Comparison of ENCODE assay signal across 7 cellular contexts in the genomic region with DNA sequence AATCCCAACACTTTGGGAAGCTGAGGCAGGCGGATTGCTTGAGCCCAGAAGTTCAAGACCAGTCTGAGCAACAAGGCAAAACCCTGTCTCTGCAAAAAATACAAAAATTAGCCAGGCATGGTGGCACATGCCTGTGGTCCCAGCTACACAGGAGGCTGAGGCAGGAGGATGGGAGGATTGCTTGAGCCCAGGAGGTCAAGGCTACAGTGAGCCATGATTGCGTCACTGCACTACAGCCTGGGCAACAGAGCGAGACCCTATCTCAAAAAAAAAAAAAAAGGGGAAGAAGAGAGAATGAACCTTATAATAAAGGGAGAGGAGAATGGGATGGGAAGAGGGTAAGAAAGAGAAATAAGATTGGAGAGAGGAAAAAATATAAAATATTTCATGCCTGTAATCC. TPM values are rescaled to one million over a fixed set of nuclear protein-coding genes. Genes with fewer than 3 reads are reported as not detected.
DNase-seq lines count a peak whose midpoint lies in the region; ATAC-seq, FAIRE-seq and TF ChIP-seq lines count a peak whose summit lies in the region.
"Not testable (repeated sequence)": the region's sequence is repeated elsewhere in the genome, so short reads cannot be mapped to it uniquely, and the experiment has no call there.

No MANE protein-coding gene starts in this region.

- not testable (repeated sequence) for H3K9me1 ChIP-seq in K562 (ENCODE audit: control insufficient read depth, insufficient read depth, low read length)

- not testable (repeated sequence) for H2AFZ ChIP-seq in K562 (ENCODE audit: low read depth, low read length)

- H3K9me3 Mint-ChIP-seq in activated CD8-positive, alpha-beta T cell treated with anti-CD3 and anti-CD28 coated beads, Interleukin-2, amount 10 ng/mL, durations not matched to agents 7 days and 5 days (ENCODE audit: insufficient read depth); stimulated activated effector memory CD8-positive, alpha-beta T cell treated with anti-CD3 and anti-CD28 coated beads, Interleukin-12 subunit alpha, Interleukin-12 subunit beta, amount 100 ng/mL, for 72 hours: not testable (repeated sequence)

- H3K9ac ChIP-seq in BLaER1; K562 (ENCODE audit: insufficient read depth in 1 of 2, low read depth in 2 of 2, low read length in 2 of 2); muscle layer of colon (ENCODE audit: low read length): not testable (repeated sequence)

- in situ Hi-C loops in K562 (cut with MboI), result not testable (repeated sequence)

- H3K4me2 ChIP-seq in BLaER1, result peak overlapping the region; percentile 5
- not testable (repeated sequence) for H3K4me2 ChIP-seq in K562 (ENCODE audit: insufficient read depth, low read length)

- H3K36me3 ChIP-seq in BLaER1 (peaks cover 100% of the 10 kb centered on the region), HEK293 (ENCODE audit: control insufficient read depth in 2 of 2, insufficient read depth in 1 of 2, low read length in 2 of 2) (peaks cover 0 to 82% of the 10 kb centered on the region in 2 experiments; a peak in 1 of 3 replicates), K562 (ENCODE audit: control insufficient read depth, insufficient read depth, low read length) (peaks cover 86% of the 10 kb centered on the region; the same call in 2 of the 3 replicates), muscle layer of colon (ENCODE audit: insufficient read depth, low read length) (peaks cover 52% of the 10 kb centered on the region)

- not testable (repeated sequence) for H3K27me3 ChIP-seq in BLaER1; K562 (ENCODE audit: control insufficient read depth in 2 of 2, insufficient read depth in 2 of 2, low read length in 2 of 2); dorsolateral prefrontal cortex; muscle layer of colon (ENCODE audit: control insufficient read depth in 1 of 2, insufficient read depth in 2 of 2, low read length in 2 of 2)

- H4K20me1 ChIP-seq in BLaER1, result peaks cover 100% of the 10 kb centered on the region
- H4K20me1 ChIP-seq in K562 (replicated peaks; ENCODE audit: control insufficient read depth, insufficient read depth, low read length), result not testable (repeated sequence)

- TF ChIP-seq CTCF in HEK293 (tag by site-specific recombination; IDR thresholded peaks at IDR 0.05); K562 (IDR thresholded peaks at IDR 0.05 in 2 of 3, conservative IDR thresholded peaks at IDR 0.05 in 1 of 3; ENCODE audit: insufficient read depth in 2 of 3, low read depth in 1 of 3, low read length in 3 of 3); dorsolateral prefrontal cortex (IDR thresholded peaks at IDR 0.05 in 54 of 56, conservative IDR thresholded peaks at IDR 0.05 in 2 of 56; ENCODE audit: low read depth in 1 of 56, partially characterized antibody in 56 of 56): not testable (repeated sequence)

- H3K9me3 ChIP-seq in BLaER1; HEK293 (ENCODE audit: control insufficient read depth, insufficient read depth, low read depth, low read length); K562 (replicated peaks; ENCODE audit: control insufficient read depth, insufficient read depth, low read depth, low read length); muscle layer of colon (ENCODE audit: low read length): not testable (repeated sequence)

- H3K79me2 ChIP-seq in K562 (ENCODE audit: control insufficient read depth, insufficient read depth, low read length), result not testable (repeated sequence)

- not testable (repeated sequence) for ATAC-seq in activated CD8-positive, alpha-beta T cell treated with anti-CD3 and anti-CD28 coated beads, Interleukin-2, amount 10 ng/mL, durations not matched to agents 7 days and 5 days; K562; stimulated activated effector memory CD8-positive, alpha-beta T cell treated with anti-CD3 and anti-CD28 coated beads, Interleukin-12 subunit alpha, Interleukin-12 subunit beta, amount 100 ng/mL, for 72 hours

- H3K4me3 ChIP-seq in BLaER1; HEK293 (ENCODE audit: low read depth, low read length); K562; dorsolateral prefrontal cortex; muscle layer of colon (ENCODE audit: low read depth in 1 of 2, low read length in 2 of 2): not testable (repeated sequence)

- CTCF ChIA-PET in HEK293 (lab: Yijun Ruan, JAX), result interaction anchor here (0.6 to 1.1 kb wide), 5 partner anchors 23 to 186 kb away, joined by 3 to 4 read pairs (median 3); no protein-coding TSS in a partner anchor
- CTCF ChIA-PET in activated CD8-positive, alpha-beta T cell treated with anti-CD3 and anti-CD28 coated beads, Interleukin-2, amount 10 ng/mL, durations not matched to agents 7 days and 5 days (lab: Charles Lee), result interaction anchor here (1.3 kb wide), 1 partner anchor 12 kb away, joined by 4 read pairs; no protein-coding TSS in a partner anchor
- CTCF ChIA-PET in K562 (lab: Yijun Ruan, JAX; ENCODE audit: low intra/inter-chr PET ratio), result not testable (repeated sequence)

- intact Hi-C loops in K562 (cut with micrococcal nuclease); dorsolateral prefrontal cortex (cut with DNase I): not testable (repeated sequence)

- peaks cover 11% of the 10 kb centered on the region for H3K36me3 Mint-ChIP-seq in activated CD8-positive, alpha-beta T cell treated with anti-CD3 and anti-CD28 coated beads, Interleukin-2, amount 10 ng/mL, durations not matched to agents 7 days and 5 days (ENCODE audit: low read depth)
- H3K36me3 Mint-ChIP-seq in stimulated activated effector memory CD8-positive, alpha-beta T cell treated with anti-CD3 and anti-CD28 coated beads, Interleukin-12 subunit alpha, Interleukin-12 subunit beta, amount 100 ng/mL, for 72 hours, result peaks cover 74% of the 10 kb centered on the region

- POLR2A ChIA-PET in HEK293 (lab: Yijun Ruan, JAX); activated CD8-positive, alpha-beta T cell treated with anti-CD3 and anti-CD28 coated beads, Interleukin-2, amount 10 ng/mL, durations not matched to agents 7 days and 5 days (lab: Charles Lee): not testable (repeated sequence)
- POLR2A ChIA-PET in K562 (lab: Yijun Ruan, JAX), result interaction anchor here (1.2 kb wide), 1 partner anchor 10 kb away, joined by 4 read pairs; no protein-coding TSS in a partner anchor

- H3K4me1 ChIP-seq in BLaER1 (peaks cover 100% of the 10 kb centered on the region), muscle layer of colon (ENCODE audit: insufficient read depth, low read length) (peaks cover 31% of the 10 kb centered on the region)
- not testable (repeated sequence) for H3K4me1 ChIP-seq in HEK293 (ENCODE audit: control insufficient read depth, insufficient read depth, low read length); K562 (replicated peaks in 1 of 2; ENCODE audit: control insufficient read depth in 2 of 2, insufficient read depth in 2 of 2, low read length in 2 of 2)

- not testable (repeated sequence) for TF ChIP-seq POLR2A in K562 (conservative IDR thresholded peaks at IDR 0.05)

- DNase-seq in activated CD8-positive, alpha-beta T cell treated with anti-CD3 and anti-CD28 coated beads, Interleukin-2, amount 10 ng/mL, durations not matched to agents 7 days and 5 days; K562 (ENCODE audit: extremely low read depth in 1 of 4, low spot score in 3 of 4); dorsolateral prefrontal cortex; stimulated activated effector memory CD8-positive, alpha-beta T cell treated with anti-CD3 and anti-CD28 coated beads, Interleukin-12 subunit alpha, Interleukin-12 subunit beta, amount 100 ng/mL, for 72 hours (ENCODE audit: low spot score in 2 of 2): not testable (repeated sequence)

- H3K27ac ChIP-seq in BLaER1 (peak overlapping the region; percentile 5; the same call in 1 of the 2 replicates), dorsolateral prefrontal cortex (peak overlapping the region in 50 of 59 donors; percentile 32 to 94 (median 80)), muscle layer of colon (ENCODE audit: low read depth, low read length) (peak overlapping the region; percentile 13)
- not testable (repeated sequence) for H3K27ac ChIP-seq in HEK293 (ENCODE audit: extremely low read depth, low read depth, low read length); K562 (ENCODE audit: extremely low read depth, low read depth, low read length)

- not testable (repeated sequence) for FAIRE-seq in K562 (lab: Jason Lieb, UNC)

- BruUV-seq in K562 (replicated peaks; lab: Mats Ljungman, UMichigan), result not testable (repeated sequence)

- not testable (repeated sequence) for H3K4me3 Mint-ChIP-seq in activated CD8-positive, alpha-beta T cell treated with anti-CD3 and anti-CD28 coated beads, Interleukin-2, amount 10 ng/mL, durations not matched to agents 7 days and 5 days; stimulated activated effector memory CD8-positive, alpha-beta T cell treated with anti-CD3 and anti-CD28 coated beads, Interleukin-12 subunit alpha, Interleukin-12 subunit beta, amount 100 ng/mL, for 72 hours

- 88% methylated on average over 1 of the region's 3 CpGs for WGBS in K562 (ENCODE audit: insufficient coverage, low coverage, missing lambda C conversion rate)

- H3K4me1 Mint-ChIP-seq in activated CD8-positive, alpha-beta T cell treated with anti-CD3 and anti-CD28 coated beads, Interleukin-2, amount 10 ng/mL, durations not matched to agents 7 days and 5 days (ENCODE audit: low read depth); stimulated activated effector memory CD8-positive, alpha-beta T cell treated with anti-CD3 and anti-CD28 coated beads, Interleukin-12 subunit alpha, Interleukin-12 subunit beta, amount 100 ng/mL, for 72 hours: not testable (repeated sequence)

- not testable (repeated sequence) for TF ChIP-seq RAD21 in K562 (CRISPR knock-in tag; conservative IDR thresholded peaks at IDR 0.05 in 1 of 2, IDR thresholded peaks at IDR 0.05 in 1 of 2)

- H3K27me3 Mint-ChIP-seq in activated CD8-positive, alpha-beta T cell treated with anti-CD3 and anti-CD28 coated beads, Interleukin-2, amount 10 ng/mL, durations not matched to agents 7 days and 5 days (ENCODE audit: low read depth), result not testable (repeated sequence)

- TF ChIP-seq EP300 in K562 (IDR thresholded peaks at IDR 0.05; ENCODE audit: low read length), result not testable (repeated sequence)

- peak overlapping the region; percentile 18 for H3K27ac Mint-ChIP-seq in activated CD8-positive, alpha-beta T cell treated with anti-CD3 and anti-CD28 coated beads, Interleukin-2, amount 10 ng/mL, durations not matched to agents 7 days and 5 days
- peak overlapping the region; percentile 45 for H3K27ac Mint-ChIP-seq in stimulated activated effector memory CD8-positive, alpha-beta T cell treated with anti-CD3 and anti-CD28 coated beads, Interleukin-12 subunit alpha, Interleukin-12 subunit beta, amount 100 ng/mL, for 72 hours

RNA-seq across cellular contexts. Expression of a gene that starts 45.8 kb away (rescaled TPM):
- total RNA-seq in activated CD8-positive, alpha-beta T cell treated with anti-CD3 and anti-CD28 coated beads, Interleukin-2, amount 10 ng/mL, durations not matched to agents 7 days and 5 days, result 1 to 10 TPM in 1 of 2 experiments, under 1 TPM in 1; 0.53 to 1.5 TPM
- total RNA-seq in K562 (2011; cell fraction: chromatin; rRNA removed; ENCODE audit: low replicate concordance), result 7.2 and 10.4 TPM in 2 replicates
- total RNA-seq in K562 (2011; cell fraction: nucleolus; rRNA removed), result 6.4 and 7.5 TPM in 2 replicates
- 6.7 and 6.8 TPM in 2 replicates for total RNA-seq in K562 (2011; cell fraction: nucleoplasm; rRNA removed)
- total RNA-seq in K562 (2014; rRNA removed) (0.24 and 2.2 TPM in 2 replicates), K562 (2014; rRNA removed; fragmentation: Illumina TruSeq; extraction: Trizol) (0.35 and 0.62 TPM in 2 replicates), K562 (2015; rRNA removed; fragmentation: Illumina TruSeq; extraction: Trizol) (0.38 and 0.72 TPM in 2 replicates), K562 (2021) (0.58 and 0.60 TPM in 2 replicates), dorsolateral prefrontal cortex (10 to 100 TPM in 67 of 120 experiments, 1 to 10 TPM in 53; 3.8 to 24.7 (median 10.6) TPM)
- polyA plus RNA-seq in K562 (2011; rRNA removed) (0.14 and 0.39 TPM in 2 replicates), K562 (2014; fragmentation: Illumina TruSeq; extraction: Trizol) (0.22 and 0.43 TPM in 2 replicates), K562 (2014; fragmentation: Nextera tagmentation; extraction: Ambion mirVana) (not detected), K562 (2014; rRNA removed) (0.15 and 0.23 TPM in 2 replicates)
- polyA plus RNA-seq in K562 (2011; cell fraction: cytosol; rRNA removed), result 0.27 and 0.52 TPM in 2 replicates
- 0.58 and 1.5 TPM in 2 replicates for polyA plus RNA-seq in K562 (2011; cell fraction: nucleus; rRNA removed)
- polyA plus RNA-seq in K562 (2012), result 0.35 and 0.65 TPM in 2 replicates
- polyA minus RNA-seq in K562 (2011; rRNA and poly(A)+ RNA removed), result 3.4 and 4.3 TPM in 2 replicates
- 1.1 TPM in 1 of 2 replicates, not detected in the other for polyA minus RNA-seq in K562 (2011; cell fraction: cytosol; rRNA and poly(A)+ RNA removed)
- 7.7 and 7.9 TPM in 2 replicates for polyA minus RNA-seq in K562 (2011; cell fraction: nucleus; rRNA and poly(A)+ RNA removed)
